35 cellular contexts compared by ENCODE assay signal in genomic region chr5:152978141-152978835, GRCh38.
"Had no signal": no experiment of that assay in that cellular context is flagged by ENCODE, and none has a peak within 500 bp of the region (broad histone marks: within the 10 kb centered on the region; RNA-seq: fewer than 3 reads in every experiment).

No MANE protein-coding gene starts in this region.

- H3K4me1 ChIP-seq: adrenal gland, body of pancreas, esophagus squamous epithelium, gastrocnemius medialis, heart left ventricle had no signal

- H3K27me3 Mint-ChIP-seq: activated CD4-positive, alpha-beta memory T cell treated with anti-CD3 and anti-CD28 coated beads for 36 hours; activated CD4-positive, alpha-beta T cell treated with anti-CD3 and anti-CD28 coated beads for 36 hours; activated CD4-positive, alpha-beta T cell treated with anti-CD3 and anti-CD28 coated beads, Interleukin-2, amount 10 ng/mL, durations not matched to agents 24 days and 14 days; activated CD8-positive, alpha-beta memory T cell treated with anti-CD3 and anti-CD28 coated beads, Interleukin-2, amount 10 ng/mL, durations not matched to agents 7 days and 5 days; activated naive CD4-positive, alpha-beta T cell treated with anti-CD3 and anti-CD28 coated beads, Interleukin-2, amount 50 U/mL, for 24 hours; activated naive CD8-positive, alpha-beta T cell treated with anti-CD3 and anti-CD28 coated beads for 36 hours; activated naive CD8-positive, alpha-beta T cell treated with anti-CD3 and anti-CD28 coated beads, Interleukin-2, amount 50 U/mL, for 24 hours; effector memory CD8-positive, alpha-beta T cell; T-helper 17 cell had no signal

- H3K4me3 Mint-ChIP-seq: activated CD4-positive, alpha-beta memory T cell treated with anti-CD3 and anti-CD28 coated beads for 36 hours; activated CD4-positive, alpha-beta T cell treated with anti-CD3 and anti-CD28 coated beads for 36 hours; activated CD4-positive, alpha-beta T cell treated with anti-CD3 and anti-CD28 coated beads, Interleukin-2, amount 10 ng/mL, durations not matched to agents 24 days and 14 days; activated CD8-positive, alpha-beta memory T cell treated with anti-CD3 and anti-CD28 coated beads, Interleukin-2, amount 10 ng/mL, durations not matched to agents 7 days and 5 days; activated CD8-positive, alpha-beta T cell treated with anti-CD3 and anti-CD28 coated beads, Interleukin-2, amount 10 ng/mL, durations not matched to agents 7 days and 5 days; activated naive CD4-positive, alpha-beta T cell treated with anti-CD3 and anti-CD28 coated beads for 36 hours; activated naive CD4-positive, alpha-beta T cell treated with anti-CD3 and anti-CD28 coated beads, Interleukin-2, amount 50 U/mL, for 24 hours; activated naive CD8-positive, alpha-beta T cell treated with anti-CD3 and anti-CD28 coated beads for 36 hours; activated naive CD8-positive, alpha-beta T cell treated with anti-CD3 and anti-CD28 coated beads, Interleukin-2, amount 50 U/mL, for 24 hours; activated T-helper 1 cell treated with anti-CD3 and anti-CD28 coated beads, Interleukin-12 subunit alpha, Interleukin-12 subunit beta, Interleukin-2, Interleukin-4 antibody, amounts not matched to agents 30 ng/mL and 10 ng/mL and 1 ng/mL, durations not matched to agents 14 hours and 24 hours and 36 hours; effector memory CD8-positive, alpha-beta T cell; T-helper 17 cell; T-helper 2 cell treated with Interferon-gamma antibody and Interleukin-4, amounts not matched to agents 5 μg/mL and 100 μg/mL, for 36 hours had no signal

- H3K27ac ChIP-seq: adrenal gland, body of pancreas, epithelial cell of prostate, esophagus squamous epithelium, gastrocnemius medialis, heart left ventricle had no signal

- H3K27ac Mint-ChIP-seq: activated CD4-positive, alpha-beta memory T cell treated with anti-CD3 and anti-CD28 coated beads for 36 hours; activated CD4-positive, alpha-beta T cell treated with anti-CD3 and anti-CD28 coated beads for 36 hours; activated CD4-positive, alpha-beta T cell treated with anti-CD3 and anti-CD28 coated beads, Interleukin-2, amount 10 ng/mL, durations not matched to agents 24 days and 14 days; activated CD8-positive, alpha-beta memory T cell treated with anti-CD3 and anti-CD28 coated beads, Interleukin-2, amount 10 ng/mL, durations not matched to agents 7 days and 5 days; activated CD8-positive, alpha-beta T cell treated with anti-CD3 and anti-CD28 coated beads, Interleukin-2, amount 10 ng/mL, durations not matched to agents 7 days and 5 days; activated naive CD4-positive, alpha-beta T cell treated with anti-CD3 and anti-CD28 coated beads for 36 hours; activated naive CD4-positive, alpha-beta T cell treated with anti-CD3 and anti-CD28 coated beads, Interleukin-2, amount 50 U/mL, for 24 hours; activated naive CD8-positive, alpha-beta T cell treated with anti-CD3 and anti-CD28 coated beads for 36 hours; activated naive CD8-positive, alpha-beta T cell treated with anti-CD3 and anti-CD28 coated beads, Interleukin-2, amount 50 U/mL, for 24 hours; activated T-helper 1 cell treated with anti-CD3 and anti-CD28 coated beads, Interleukin-12 subunit alpha, Interleukin-12 subunit beta, Interleukin-2, Interleukin-4 antibody, amounts not matched to agents 30 ng/mL and 10 ng/mL and 1 ng/mL, durations not matched to agents 14 hours and 24 hours and 36 hours; activated T-helper 2 cell treated with anti-CD3 and anti-CD28 coated beads, Interferon-gamma antibody, Interleukin-2, Interleukin-4, amounts not matched to agents 10 μg/mL and 5 μg/mL and 100 μg/mL, durations not matched to agents 14 hours and 24 hours and 36 hours; effector memory CD8-positive, alpha-beta T cell; T-helper 17 cell; T-helper 2 cell treated with Interferon-gamma antibody and Interleukin-4, amounts not matched to agents 5 μg/mL and 100 μg/mL, for 36 hours had no signal

- H3K27me3 ChIP-seq: adrenal gland, body of pancreas, esophagus squamous epithelium, gastrocnemius medialis, heart left ventricle had no signal

- H3K4me1 Mint-ChIP-seq: activated CD4-positive, alpha-beta T cell treated with anti-CD3 and anti-CD28 coated beads for 36 hours; activated CD4-positive, alpha-beta T cell treated with anti-CD3 and anti-CD28 coated beads, Interleukin-2, amount 10 ng/mL, durations not matched to agents 24 days and 14 days; activated CD8-positive, alpha-beta memory T cell treated with anti-CD3 and anti-CD28 coated beads, Interleukin-2, amount 10 ng/mL, durations not matched to agents 7 days and 5 days; activated naive CD4-positive, alpha-beta T cell treated with anti-CD3 and anti-CD28 coated beads, Interleukin-2, amount 50 U/mL, for 24 hours; activated naive CD8-positive, alpha-beta T cell treated with anti-CD3 and anti-CD28 coated beads for 36 hours; activated naive CD8-positive, alpha-beta T cell treated with anti-CD3 and anti-CD28 coated beads, Interleukin-2, amount 50 U/mL, for 24 hours; T-helper 17 cell had no signal

- H3K4me3 ChIP-seq: adrenal gland, body of pancreas, esophagus squamous epithelium, gastrocnemius medialis, heart left ventricle had no signal

- H3K36me3 ChIP-seq: adrenal gland, esophagus squamous epithelium, gastrocnemius medialis, heart left ventricle had no signal

- ATAC-seq: activated CD4-positive, alpha-beta T cell treated with anti-CD3 and anti-CD28 coated beads for 36 hours; activated CD8-positive, alpha-beta memory T cell treated with anti-CD3 and anti-CD28 coated beads, Interleukin-2, amount 10 ng/mL, durations not matched to agents 7 days and 5 days; activated CD8-positive, alpha-beta T cell treated with anti-CD3 and anti-CD28 coated beads, Interleukin-2, amount 10 ng/mL, durations not matched to agents 7 days and 5 days; activated naive CD8-positive, alpha-beta T cell treated with anti-CD3 and anti-CD28 coated beads, Interleukin-2, amount 50 U/mL, for 24 hours; body of pancreas; effector memory CD8-positive, alpha-beta T cell; gastrocnemius medialis; heart left ventricle; T-helper 17 cell had no signal

- DNase-seq: activated CD4-positive, alpha-beta memory T cell treated with anti-CD3 and anti-CD28 coated beads for 36 hours; activated CD4-positive, alpha-beta T cell treated with anti-CD3 and anti-CD28 coated beads for 36 hours; activated CD4-positive, alpha-beta T cell treated with anti-CD3 and anti-CD28 coated beads, Interleukin-2, amount 10 ng/mL, durations not matched to agents 24 days and 14 days; activated CD4-positive, CD25-positive, alpha-beta regulatory T cell; activated CD4-positive, CD25-positive, alpha-beta regulatory T cell treated with anti-CD3 and anti-CD28 coated beads, Interleukin-2, amount 50 U/mL, for 72 hours; activated CD8-positive, alpha-beta memory T cell treated with anti-CD3 and anti-CD28 coated beads, Interleukin-2, amount 10 ng/mL, durations not matched to agents 7 days and 5 days; activated CD8-positive, alpha-beta memory T cell treated with anti-CD3 and anti-CD28 coated beads, Interleukin-2, amount 50 U/mL, for 4 hours; activated CD8-positive, alpha-beta T cell treated with anti-CD3 and anti-CD28 coated beads, Interleukin-2, amount 10 ng/mL, durations not matched to agents 7 days and 5 days; activated effector memory CD4-positive, alpha-beta T cell treated with anti-CD3 and anti-CD28 coated beads, Interleukin-2, amount 50 U/mL, for 16 hours; activated naive CD4-positive, alpha-beta T cell treated with anti-CD3 and anti-CD28 coated beads for 36 hours; activated naive CD8-positive, alpha-beta T cell treated with anti-CD3 and anti-CD28 coated beads for 36 hours; activated naive CD8-positive, alpha-beta T cell treated with anti-CD3 and anti-CD28 coated beads, Interleukin-2, amount 50 U/mL, for 24 hours; activated T-cell treated with anti-CD3 and anti-CD28 coated beads, Interleukin-2, amount 50 U/mL, for 1 hour; activated T-cell treated with anti-CD3 and anti-CD28 coated beads, Interleukin-2, amount 50 U/mL, for 48 hours; adrenal gland; amygdala; aorta; body of pancreas; caudate nucleus; cortex of kidney; dermis blood vessel endothelial cell; effector CD4-positive, alpha-beta T cell; effector memory CD8-positive, alpha-beta T cell; esophagus squamous epithelium; gastrocnemius medialis; glutamatergic neuron; heart left ventricle; T-helper 1 cell; T-helper 17 cell; T1000 had no signal

- H3K9me3 ChIP-seq: adrenal gland, body of pancreas, gastrocnemius medialis had no signal

- H3K36me3 Mint-ChIP-seq: activated CD4-positive, alpha-beta memory T cell treated with anti-CD3 and anti-CD28 coated beads for 36 hours; activated CD8-positive, alpha-beta memory T cell treated with anti-CD3 and anti-CD28 coated beads, Interleukin-2, amount 10 ng/mL, durations not matched to agents 7 days and 5 days; activated naive CD4-positive, alpha-beta T cell treated with anti-CD3 and anti-CD28 coated beads, Interleukin-2, amount 50 U/mL, for 24 hours; activated naive CD8-positive, alpha-beta T cell treated with anti-CD3 and anti-CD28 coated beads for 36 hours had no signal
